Comparison of ENCODE assay signal across 1 cellular context in genomic region chr6:35213161-35213823, GRCh38.
TF ChIP-seq lines count a peak whose summit lies in the region.

No MANE protein-coding gene starts in this region.

TF ChIP-seq in A549, 52 proteins besides CTCF, POLR2A, EP300 and RAD21 (continued from another document):
- no peak for TF ChIP-seq HMGXB4 (CRISPR knock-in tag; IDR thresholded peaks at IDR 0.05; ENCODE audit: borderline replicate concordance)
